ENCODE assay signal across 14 cellular contexts in the genomic region with DNA sequence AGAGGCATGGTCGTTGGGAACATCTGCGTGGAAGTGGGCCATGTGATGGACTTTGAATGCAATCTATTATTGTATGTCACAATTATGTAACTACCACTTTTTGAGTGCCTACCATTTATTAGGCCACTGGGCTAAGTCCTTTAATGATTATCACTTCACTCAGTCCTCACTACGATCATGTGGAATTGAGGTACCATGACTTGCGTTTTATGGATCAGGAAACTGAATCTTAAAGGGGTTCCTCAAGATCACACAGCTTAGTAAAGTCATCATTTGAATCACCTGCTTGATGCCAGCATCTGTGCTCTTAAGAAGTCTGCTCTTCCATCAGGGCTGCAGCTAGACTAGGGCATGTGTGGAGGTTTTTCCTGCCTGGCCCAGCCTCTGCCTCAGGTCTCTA.
"Had no signal": no experiment of that assay in that cellular context is flagged by ENCODE, and none has a peak within 500 bp of the region (broad histone marks: within the 10 kb centered on the region; RNA-seq: fewer than 3 reads in every experiment).

No MANE protein-coding gene starts in this region.

- H3K9me3 Mint-ChIP-seq: activated naive CD4-positive, alpha-beta T cell treated with anti-CD3 and anti-CD28 coated beads for 36 hours; naive B cell had no signal

- H3K4me1 ChIP-seq: colonic mucosa, parathyroid adenoma, thyroid gland had no signal

- H3K79me2 ChIP-seq: parathyroid adenoma had no signal

- H3K27me3 ChIP-seq: colonic mucosa, gastroesophageal sphincter, neutrophil, SJCRH30, thyroid gland had no signal

- H2AFZ ChIP-seq: parathyroid adenoma had no signal

- H3K4me3 Mint-ChIP-seq: naive B cell had no signal

- H3K4me3 ChIP-seq: colonic mucosa, gastroesophageal sphincter, heart right ventricle, SJCRH30, thyroid gland had no signal

- DNase-seq: activated naive CD4-positive, alpha-beta T cell treated with anti-CD3 and anti-CD28 coated beads for 36 hours; central memory CD4-positive, alpha-beta T cell; colonic mucosa; heart right ventricle; islet precursor cell; naive B cell; SJCRH30; stimulated activated CD4-positive, alpha-beta T cell treated with anti-CD3 and anti-CD28 coated beads, Interleukin-1b, Interleukin-23, amount 100 ng/mL, for 48 hours; T1000; thyroid gland had no signal

- H3K9ac ChIP-seq: parathyroid adenoma had no signal

- ATAC-seq: gastroesophageal sphincter, heart right ventricle had no signal

- H3K36me3 Mint-ChIP-seq: brain, naive B cell had no signal

- H3K27ac ChIP-seq: colonic mucosa, gastroesophageal sphincter, heart right ventricle, neutrophil, parathyroid adenoma, SJCRH30, thyroid gland had no signal

- H3K9me3 ChIP-seq: colonic mucosa, gastroesophageal sphincter, heart right ventricle, neutrophil, SJCRH30, thyroid gland had no signal

- H3K36me3 ChIP-seq: colonic mucosa, gastroesophageal sphincter, heart right ventricle, neutrophil, SJCRH30, thyroid gland had no signal
